13 cellular contexts compared by ENCODE assay signal in the genomic region with DNA sequence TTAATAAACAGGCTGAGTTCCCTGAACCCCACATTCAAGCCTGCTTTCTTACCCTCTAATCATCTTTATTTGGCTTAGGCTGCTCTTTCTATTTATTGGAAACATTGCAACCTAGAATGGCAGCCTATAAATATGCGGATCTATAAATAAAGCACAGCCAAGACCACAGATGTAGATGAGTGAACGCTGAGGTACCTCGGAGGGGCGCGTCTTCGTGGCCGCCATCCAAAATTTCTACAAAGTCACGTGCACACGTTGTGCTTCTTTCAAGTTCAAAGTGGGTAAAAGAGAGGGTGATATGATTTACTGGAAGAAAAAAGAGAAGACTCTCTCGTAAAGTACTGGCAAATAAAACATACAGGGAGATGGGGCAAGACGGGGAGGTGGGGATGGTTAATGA.
"Had no signal": no experiment of that assay in that cellular context is flagged by ENCODE, and none has a peak within 500 bp of the region (broad histone marks: within the 10 kb centered on the region; RNA-seq: fewer than 3 reads in every experiment).

No MANE protein-coding gene starts in this region.

- ATAC-seq: activated T-helper 17 cell treated with anti-CD3 and anti-CD28 coated beads, Interleukin-2, amount 50 U/mL, for 72 hours; left lobe of liver; pancreas had no signal

- H3K27ac ChIP-seq: epithelial cell of prostate, pancreas had no signal

- H3K27me3 ChIP-seq: pancreas had no signal

- DNase-seq: activated B cell treated with CpG ODN at 0.5 μM for 24 hours; activated CD4-positive, alpha-beta T cell treated with anti-CD3 and anti-CD28 coated beads, Interleukin-2, amount 50 U/mL, for 1 hour; activated naive CD4-positive, alpha-beta T cell treated with anti-CD3 and anti-CD28 coated beads for 36 hours; activated T-cell treated with anti-CD3 and anti-CD28 coated beads for 4 hours; central memory CD4-positive, alpha-beta T cell; cortex of kidney; effector memory CD4-positive, alpha-beta T cell; mammary epithelial cell; pancreas; SK-N-SH had no signal

- H3K36me3 ChIP-seq: pancreas had no signal

- H3K4me1 ChIP-seq: pancreas had no signal

- H3K4me3 ChIP-seq: pancreas had no signal

- H3K9me3 ChIP-seq: pancreas, SK-N-SH had no signal
